ENCODE assay signal across 23 cellular contexts in genomic region chr10:20879136-20879535, GRCh38. TPM values are rescaled to one million over a fixed set of nuclear protein-coding genes. Genes with fewer than 3 reads are reported as not detected.
"Had no signal": no experiment of that assay in that cellular context is flagged by ENCODE, and none has a peak within 500 bp of the region (broad histone marks: within the 10 kb centered on the region; RNA-seq: fewer than 3 reads in every experiment).

No MANE protein-coding gene starts in this region.

- ATAC-seq: activated T-cell treated with anti-CD3 and anti-CD28 coated beads, Interleukin-2, amount 50 U/mL, for 4 hours; foreskin keratinocyte; left lobe of liver; lower lobe of right lung; naive thymus-derived CD4-positive, alpha-beta T cell; right lobe of liver had no signal

- H3K27me3 Mint-ChIP-seq: activated B cell treated with CpG ODN at 0.5 μM for 24 hours had no signal

- H3K4me3 Mint-ChIP-seq: activated B cell treated with CpG ODN at 0.5 μM for 24 hours; activated naive CD8-positive, alpha-beta T cell treated with anti-CD3 and anti-CD28 coated beads for 36 hours; activated T-cell treated with anti-CD3 and anti-CD28 coated beads, Interleukin-2, amount 50 U/mL, for 4 hours; naive thymus-derived CD4-positive, alpha-beta T cell; neural crest cell; stimulated activated naive CD8-positive, alpha-beta T cell treated with anti-CD3 and anti-CD28 coated beads, Interleukin-15, Interleukin-2, amounts not matched to agents 100 ng/mL and 50 ng/mL, for 24 hours had no signal

- DNase-seq: activated B cell treated with CpG ODN at 0.5 μM for 24 hours; activated CD4-positive, alpha-beta T cell treated with anti-CD3 and anti-CD28 coated beads for 4 hours; activated CD4-positive, alpha-beta T cell treated with anti-CD3 and anti-CD28 coated beads, Interleukin-2, amount 50 U/mL, for 48 hours; activated CD8-positive, alpha-beta memory T cell treated with anti-CD3 and anti-CD28 coated beads, Interleukin-2, amount 50 U/mL, for 48 hours; activated naive CD4-positive, alpha-beta T cell treated with Interleukin-2 at 50 U/mL for 16 hours; activated naive CD8-positive, alpha-beta T cell treated with anti-CD3 and anti-CD28 coated beads for 36 hours; activated T-cell treated with anti-CD3 and anti-CD28 coated beads, Interleukin-2, amount 50 U/mL, for 4 hours; dermis blood vessel endothelial cell; effector memory CD4-positive, alpha-beta T cell; foreskin keratinocyte; kidney; lower lobe of right lung; naive thymus-derived CD4-positive, alpha-beta T cell; occipital lobe; right lobe of liver; stimulated activated CD4-positive, alpha-beta T cell treated with anti-CD3 and anti-CD28 coated beads, Interleukin-1b, Interleukin-23, amount 100 ng/mL, for 48 hours; substantia nigra; T-helper 9 cell; tibial artery had no signal

- H3K36me3 Mint-ChIP-seq: activated naive CD8-positive, alpha-beta T cell treated with anti-CD3 and anti-CD28 coated beads for 36 hours; naive thymus-derived CD4-positive, alpha-beta T cell had no signal

- H3K9me3 Mint-ChIP-seq: activated B cell treated with CpG ODN at 0.5 μM for 24 hours; activated T-cell treated with anti-CD3 and anti-CD28 coated beads, Interleukin-2, amount 50 U/mL, for 4 hours; stimulated activated naive CD8-positive, alpha-beta T cell treated with anti-CD3 and anti-CD28 coated beads, Interleukin-15, Interleukin-2, amounts not matched to agents 100 ng/mL and 50 ng/mL, for 24 hours had no signal

- H3K4me1 ChIP-seq: foreskin keratinocyte, lower lobe of right lung, right lobe of liver, tibial artery had no signal

- H3K27ac Mint-ChIP-seq: activated B cell treated with CpG ODN at 0.5 μM for 24 hours; activated naive CD8-positive, alpha-beta T cell treated with anti-CD3 and anti-CD28 coated beads for 36 hours; naive thymus-derived CD4-positive, alpha-beta T cell; stimulated activated naive CD8-positive, alpha-beta T cell treated with anti-CD3 and anti-CD28 coated beads, Interleukin-15, Interleukin-2, amounts not matched to agents 100 ng/mL and 50 ng/mL, for 24 hours had no signal

- H3K9me3 ChIP-seq: lower lobe of right lung, right lobe of liver, tibial artery had no signal

- H3K36me3 ChIP-seq: right lobe of liver had no signal

- H3K4me1 Mint-ChIP-seq: activated B cell treated with CpG ODN at 0.5 μM for 24 hours; activated naive CD8-positive, alpha-beta T cell treated with anti-CD3 and anti-CD28 coated beads for 36 hours; naive thymus-derived CD4-positive, alpha-beta T cell; neural crest cell had no signal

- H3K27ac ChIP-seq: foreskin keratinocyte, lower lobe of right lung, right lobe of liver, skin epidermis, tibial artery had no signal

- H3K4me3 ChIP-seq: lower lobe of right lung, right lobe of liver, skin epidermis, tibial artery had no signal

- H3K27me3 ChIP-seq: foreskin keratinocyte, right lobe of liver, tibial artery had no signal

RNA-seq across cellular contexts. Expression of gene NEBL, which starts 18.0 kb away (rescaled TPM):
- total RNA-seq: activated B cell treated with CpG ODN at 0.5 μM for 24 hours had no signal
